In the genomic region with DNA sequence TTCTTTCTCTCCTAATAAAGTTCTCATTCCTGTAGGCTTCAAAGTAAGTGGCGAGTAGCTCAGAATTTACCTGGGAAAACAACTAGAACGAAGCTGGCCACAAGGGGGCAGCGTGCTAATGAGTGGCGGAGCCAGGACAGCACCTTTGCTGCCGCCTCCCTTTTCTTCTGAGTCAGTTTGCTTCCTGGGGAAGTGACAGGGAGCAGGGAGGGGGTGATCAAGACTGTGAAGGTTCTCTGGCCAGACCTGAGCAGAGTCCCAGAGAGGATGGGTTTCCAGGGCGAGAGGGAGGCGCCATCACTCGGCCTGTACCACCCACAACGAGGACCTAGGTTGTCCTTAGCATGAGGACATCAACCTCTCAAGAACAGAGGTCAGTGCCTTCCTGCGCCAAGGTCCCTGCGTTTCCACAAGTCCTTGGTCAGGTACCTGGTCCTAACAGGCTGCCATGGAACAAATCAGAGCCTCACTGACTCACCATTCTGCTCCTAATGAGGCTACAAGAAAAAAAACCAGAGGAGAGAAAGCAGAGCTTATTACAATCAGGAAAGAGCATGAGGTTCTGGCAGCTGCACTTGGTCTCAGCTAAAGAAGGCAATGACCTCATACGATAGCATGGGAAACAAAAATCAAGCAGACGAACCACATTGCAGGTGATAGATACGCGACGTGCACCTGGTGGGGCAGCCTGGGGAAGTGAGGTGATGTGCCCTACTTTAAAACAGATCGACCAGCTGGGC, we compare ENCODE assay signal across 1 cellular context.
TF ChIP-seq lines count a peak whose summit lies in the region.

No MANE protein-coding gene starts in this region.

TF ChIP-seq in K562, 482 proteins besides CTCF, POLR2A, EP300 and RAD21 (continued from another document and continues in another):
- TF ChIP-seq, protein P1, sequence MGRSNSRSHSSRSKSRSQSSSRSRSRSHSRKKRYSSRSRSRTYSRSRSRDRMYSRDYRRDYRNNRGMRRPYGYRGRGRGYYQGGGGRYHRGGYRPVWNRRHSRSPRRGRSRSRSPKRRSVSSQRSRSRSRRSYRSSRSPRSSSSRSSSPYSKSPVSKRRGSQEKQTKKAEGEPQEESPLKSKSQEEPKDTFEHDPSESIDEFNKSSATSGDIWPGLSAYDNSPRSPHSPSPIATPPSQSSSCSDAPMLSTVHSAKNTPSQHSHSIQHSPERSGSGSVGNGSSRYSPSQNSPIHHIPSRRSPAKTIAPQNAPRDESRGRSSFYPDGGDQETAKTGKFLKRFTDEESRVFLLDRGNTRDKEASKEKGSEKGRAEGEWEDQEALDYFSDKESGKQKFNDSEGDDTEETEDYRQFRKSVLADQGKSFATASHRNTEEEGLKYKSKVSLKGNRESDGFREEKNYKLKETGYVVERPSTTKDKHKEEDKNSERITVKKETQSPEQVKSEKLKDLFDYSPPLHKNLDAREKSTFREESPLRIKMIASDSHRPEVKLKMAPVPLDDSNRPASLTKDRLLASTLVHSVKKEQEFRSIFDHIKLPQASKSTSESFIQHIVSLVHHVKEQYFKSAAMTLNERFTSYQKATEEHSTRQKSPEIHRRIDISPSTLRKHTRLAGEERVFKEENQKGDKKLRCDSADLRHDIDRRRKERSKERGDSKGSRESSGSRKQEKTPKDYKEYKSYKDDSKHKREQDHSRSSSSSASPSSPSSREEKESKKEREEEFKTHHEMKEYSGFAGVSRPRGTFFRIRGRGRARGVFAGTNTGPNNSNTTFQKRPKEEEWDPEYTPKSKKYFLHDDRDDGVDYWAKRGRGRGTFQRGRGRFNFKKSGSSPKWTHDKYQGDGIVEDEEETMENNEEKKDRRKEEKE (IDR thresholded peaks at IDR 0.05; ENCODE audit: borderline replicate concordance in 1 of 2, control insufficient read depth in 1 of 2, low read depth in 2 of 2, low read length in 1 of 2) = no peak
- TF ChIP-seq HDAC2 (IDR thresholded peaks at IDR 0.05) = no peak
- TF ChIP-seq, protein P2, sequence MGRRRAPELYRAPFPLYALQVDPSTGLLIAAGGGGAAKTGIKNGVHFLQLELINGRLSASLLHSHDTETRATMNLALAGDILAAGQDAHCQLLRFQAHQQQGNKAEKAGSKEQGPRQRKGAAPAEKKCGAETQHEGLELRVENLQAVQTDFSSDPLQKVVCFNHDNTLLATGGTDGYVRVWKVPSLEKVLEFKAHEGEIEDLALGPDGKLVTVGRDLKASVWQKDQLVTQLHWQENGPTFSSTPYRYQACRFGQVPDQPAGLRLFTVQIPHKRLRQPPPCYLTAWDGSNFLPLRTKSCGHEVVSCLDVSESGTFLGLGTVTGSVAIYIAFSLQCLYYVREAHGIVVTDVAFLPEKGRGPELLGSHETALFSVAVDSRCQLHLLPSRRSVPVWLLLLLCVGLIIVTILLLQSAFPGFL (CRISPR knock-in tag; IDR thresholded peaks at IDR 0.05) = no peak
- no peak for TF ChIP-seq RNF219 (CRISPR knock-in tag; IDR thresholded peaks at IDR 0.05)
- TF ChIP-seq SLC30A9 (CRISPR knock-in tag; IDR thresholded peaks at IDR 0.05) = no peak
- TF ChIP-seq WHSC1 (IDR thresholded peaks at IDR 0.05; ENCODE audit: low read length) = no peak
- no peak for TF ChIP-seq SMAD2 (IDR thresholded peaks at IDR 0.05; ENCODE audit: low read depth, low read length)
- TF ChIP-seq ZBTB7A (IDR thresholded peaks at IDR 0.05; ENCODE audit: borderline replicate concordance, control insufficient read depth, low read depth, low read length) = no peak
- no peak for TF ChIP-seq ZNF140 (CRISPR knock-in tag; IDR thresholded peaks at IDR 0.05)
- TF ChIP-seq SMC3 (conservative IDR thresholded peaks at IDR 0.05; ENCODE audit: insufficient read depth, low read depth, low read length) = peak; percentile 60
- no peak for TF ChIP-seq ZNF584 (CRISPR knock-in tag; IDR thresholded peaks at IDR 0.05; ENCODE audit: low read depth)
- TF ChIP-seq, protein P3, sequence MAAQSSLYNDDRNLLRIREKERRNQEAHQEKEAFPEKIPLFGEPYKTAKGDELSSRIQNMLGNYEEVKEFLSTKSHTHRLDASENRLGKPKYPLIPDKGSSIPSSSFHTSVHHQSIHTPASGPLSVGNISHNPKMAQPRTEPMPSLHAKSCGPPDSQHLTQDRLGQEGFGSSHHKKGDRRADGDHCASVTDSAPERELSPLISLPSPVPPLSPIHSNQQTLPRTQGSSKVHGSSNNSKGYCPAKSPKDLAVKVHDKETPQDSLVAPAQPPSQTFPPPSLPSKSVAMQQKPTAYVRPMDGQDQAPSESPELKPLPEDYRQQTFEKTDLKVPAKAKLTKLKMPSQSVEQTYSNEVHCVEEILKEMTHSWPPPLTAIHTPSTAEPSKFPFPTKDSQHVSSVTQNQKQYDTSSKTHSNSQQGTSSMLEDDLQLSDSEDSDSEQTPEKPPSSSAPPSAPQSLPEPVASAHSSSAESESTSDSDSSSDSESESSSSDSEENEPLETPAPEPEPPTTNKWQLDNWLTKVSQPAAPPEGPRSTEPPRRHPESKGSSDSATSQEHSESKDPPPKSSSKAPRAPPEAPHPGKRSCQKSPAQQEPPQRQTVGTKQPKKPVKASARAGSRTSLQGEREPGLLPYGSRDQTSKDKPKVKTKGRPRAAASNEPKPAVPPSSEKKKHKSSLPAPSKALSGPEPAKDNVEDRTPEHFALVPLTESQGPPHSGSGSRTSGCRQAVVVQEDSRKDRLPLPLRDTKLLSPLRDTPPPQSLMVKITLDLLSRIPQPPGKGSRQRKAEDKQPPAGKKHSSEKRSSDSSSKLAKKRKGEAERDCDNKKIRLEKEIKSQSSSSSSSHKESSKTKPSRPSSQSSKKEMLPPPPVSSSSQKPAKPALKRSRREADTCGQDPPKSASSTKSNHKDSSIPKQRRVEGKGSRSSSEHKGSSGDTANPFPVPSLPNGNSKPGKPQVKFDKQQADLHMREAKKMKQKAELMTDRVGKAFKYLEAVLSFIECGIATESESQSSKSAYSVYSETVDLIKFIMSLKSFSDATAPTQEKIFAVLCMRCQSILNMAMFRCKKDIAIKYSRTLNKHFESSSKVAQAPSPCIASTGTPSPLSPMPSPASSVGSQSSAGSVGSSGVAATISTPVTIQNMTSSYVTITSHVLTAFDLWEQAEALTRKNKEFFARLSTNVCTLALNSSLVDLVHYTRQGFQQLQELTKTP (IDR thresholded peaks at IDR 0.05; ENCODE audit: low read depth in 1 of 2, partially characterized antibody in 2 of 2) = no peak
- no peak for TF ChIP-seq ZKSCAN3 (CRISPR knock-in tag; IDR thresholded peaks at IDR 0.05)
- no peak for TF ChIP-seq GTF3C2 (IDR thresholded peaks at IDR 0.05; ENCODE audit: borderline replicate concordance, extremely low read depth, insufficient read length)
- TF ChIP-seq PML (IDR thresholded peaks at IDR 0.05; ENCODE audit: low read length) = no peak
- TF ChIP-seq RB1 (IDR thresholded peaks at IDR 0.05; ENCODE audit: low read depth) = peak; percentile 57
- no peak for TF ChIP-seq ZNF133 (CRISPR knock-in tag; IDR thresholded peaks at IDR 0.05)
- no peak for TF ChIP-seq MITF (IDR thresholded peaks at IDR 0.05)
- no peak for TF ChIP-seq ZNF146 (CRISPR knock-in tag; IDR thresholded peaks at IDR 0.05; ENCODE audit: unreplicated experiment)
- TF ChIP-seq, protein P4, sequence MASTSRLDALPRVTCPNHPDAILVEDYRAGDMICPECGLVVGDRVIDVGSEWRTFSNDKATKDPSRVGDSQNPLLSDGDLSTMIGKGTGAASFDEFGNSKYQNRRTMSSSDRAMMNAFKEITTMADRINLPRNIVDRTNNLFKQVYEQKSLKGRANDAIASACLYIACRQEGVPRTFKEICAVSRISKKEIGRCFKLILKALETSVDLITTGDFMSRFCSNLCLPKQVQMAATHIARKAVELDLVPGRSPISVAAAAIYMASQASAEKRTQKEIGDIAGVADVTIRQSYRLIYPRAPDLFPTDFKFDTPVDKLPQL (IDR thresholded peaks at IDR 0.05; ENCODE audit: extremely low read depth, insufficient read length) = no peak
- no peak for TF ChIP-seq SAP30 (IDR thresholded peaks at IDR 0.05; ENCODE audit: borderline replicate concordance, insufficient read depth, low read depth, low read length, poor library complexity, severe bottlenecking)
- TF ChIP-seq TARDBP (IDR thresholded peaks at IDR 0.05) = no peak
- TF ChIP-seq POLR3A (IDR thresholded peaks at IDR 0.05; ENCODE audit: borderline replicate concordance, extremely low read depth, insufficient read depth, insufficient read length) = no peak
- no peak for TF ChIP-seq GTF2E2 (tag; IDR thresholded peaks at IDR 0.05)
- TF ChIP-seq ZNF282 (CRISPR knock-in tag; IDR thresholded peaks at IDR 0.05) = no peak
- TF ChIP-seq CREB1 (IDR thresholded peaks at IDR 0.05) = no peak
- TF ChIP-seq CREB1 (CRISPR knock-in tag; IDR thresholded peaks at IDR 0.05) = no peak
- no peak for TF ChIP-seq ZNF57 (CRISPR knock-in tag; IDR thresholded peaks at IDR 0.05)
- peak; percentile 56; the same call in 1 of the 2 replicates for TF ChIP-seq KAT7 (CRISPR knock-in tag; IDR thresholded peaks at IDR 0.05; ENCODE audit: borderline replicate concordance)
- TF ChIP-seq ATF7 (IDR thresholded peaks at IDR 0.05) = 0 out of 2 replicates have a peak, but pooled peaks have one; percentile 40
- no peak for TF ChIP-seq SUPT5H (IDR thresholded peaks at IDR 0.05)
- peak; percentile 48; the same call in 1 of the 2 replicates for TF ChIP-seq SPI1 (IDR thresholded peaks at IDR 0.05; ENCODE audit: borderline replicate concordance, low read depth, low read length)
- TF ChIP-seq ZEB2 (IDR thresholded peaks at IDR 0.05) = peak; percentile 53; the same call in 1 of the 2 replicates
- TF ChIP-seq, protein P5, sequence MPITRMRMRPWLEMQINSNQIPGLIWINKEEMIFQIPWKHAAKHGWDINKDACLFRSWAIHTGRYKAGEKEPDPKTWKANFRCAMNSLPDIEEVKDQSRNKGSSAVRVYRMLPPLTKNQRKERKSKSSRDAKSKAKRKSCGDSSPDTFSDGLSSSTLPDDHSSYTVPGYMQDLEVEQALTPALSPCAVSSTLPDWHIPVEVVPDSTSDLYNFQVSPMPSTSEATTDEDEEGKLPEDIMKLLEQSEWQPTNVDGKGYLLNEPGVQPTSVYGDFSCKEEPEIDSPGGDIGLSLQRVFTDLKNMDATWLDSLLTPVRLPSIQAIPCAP (CRISPR knock-in tag; IDR thresholded peaks at IDR 0.05; ENCODE audit: borderline replicate concordance) = no peak
- TF ChIP-seq KDM4B (IDR thresholded peaks at IDR 0.05; ENCODE audit: borderline replicate concordance in 2 of 2, low read depth in 1 of 2) = no peak
- TF ChIP-seq, protein P6, sequence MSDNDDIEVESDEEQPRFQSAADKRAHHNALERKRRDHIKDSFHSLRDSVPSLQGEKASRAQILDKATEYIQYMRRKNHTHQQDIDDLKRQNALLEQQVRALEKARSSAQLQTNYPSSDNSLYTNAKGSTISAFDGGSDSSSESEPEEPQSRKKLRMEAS (CRISPR knock-in tag; IDR thresholded peaks at IDR 0.05) = no peak
- TF ChIP-seq, protein P7, sequence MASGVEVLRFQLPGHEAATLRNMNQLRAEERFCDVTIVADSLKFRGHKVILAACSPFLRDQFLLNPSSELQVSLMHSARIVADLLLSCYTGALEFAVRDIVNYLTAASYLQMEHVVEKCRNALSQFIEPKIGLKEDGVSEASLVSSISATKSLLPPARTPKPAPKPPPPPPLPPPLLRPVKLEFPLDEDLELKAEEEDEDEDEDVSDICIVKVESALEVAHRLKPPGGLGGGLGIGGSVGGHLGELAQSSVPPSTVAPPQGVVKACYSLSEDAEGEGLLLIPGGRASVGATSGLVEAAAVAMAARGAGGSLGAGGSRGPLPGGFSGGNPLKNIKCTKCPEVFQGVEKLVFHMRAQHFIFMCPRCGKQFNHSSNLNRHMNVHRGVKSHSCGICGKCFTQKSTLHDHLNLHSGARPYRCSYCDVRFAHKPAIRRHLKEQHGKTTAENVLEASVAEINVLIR (CRISPR knock-in tag; IDR thresholded peaks at IDR 0.05) = no peak
